12 cellular contexts compared by ENCODE assay signal in genomic region chr5:131212471-131213021, GRCh38. TPM values are rescaled to one million over a fixed set of nuclear protein-coding genes. Genes with fewer than 3 reads are reported as not detected.
A peak's percentile ranks its signal among the peaks of the same experiment; 100 is the strongest.
DNase-seq lines count a peak whose midpoint lies in the region; ATAC-seq and TF ChIP-seq lines count a peak whose summit lies in the region.
"Had no signal": no experiment of that assay in that cellular context is flagged by ENCODE, and none has a peak within 500 bp of the region (broad histone marks: within the 10 kb centered on the region; RNA-seq: fewer than 3 reads in every experiment).

No MANE protein-coding gene starts in this region.

- no peaks in the 10 kb centered on the region for H3K27me3 ChIP-seq in sigmoid colon
- no peaks in the 10 kb centered on the region for H3K27me3 ChIP-seq in prostate gland (replicated peaks; ENCODE audit: insufficient read depth)
- H3K27me3 ChIP-seq: cardiac muscle cell, gastroesophageal sphincter had no signal

- TF ChIP-seq CTCF in GM12865 (IDR thresholded peaks at IDR 0.05; ENCODE audit: insufficient read depth, low read depth, low read length, missing control alignments) (no peak), sigmoid colon (IDR thresholded peaks at IDR 0.05) (no peak), prostate gland (IDR thresholded peaks at IDR 0.05) (no peak)

- 74 to 91% methylated on average over 5 of the region's 5 CpGs for WGBS in sigmoid colon, 2 donors
- WGBS in prostate gland, result 82% methylated on average over 5 of the region's 5 CpGs

- no peak for TF ChIP-seq EP300 in sigmoid colon (IDR thresholded peaks at IDR 0.05)

- intact Hi-C loops in sigmoid colon (cut with DNase I) (no loop called here), prostate gland (cut with DNase I) (no loop called here)

- H3K36me3 ChIP-seq in sigmoid colon, result no peaks in the 10 kb centered on the region
- H3K36me3 ChIP-seq in prostate gland, result no peaks in the 10 kb centered on the region
- H3K36me3 ChIP-seq: cardiac muscle cell, gastroesophageal sphincter had no signal

- ATAC-seq in GM19455 (IDR thresholded peaks at IDR 0.05; ENCODE audit: unreplicated experiment) (peak; percentile 39), HG03460 (IDR thresholded peaks at IDR 0.05; ENCODE audit: unreplicated experiment) (peak; percentile 40), HG02938 (IDR thresholded peaks at IDR 0.05; ENCODE audit: unreplicated experiment) (no peak)
- ATAC-seq: gastroesophageal sphincter, GM23338 had no signal

- no peak for TF ChIP-seq POLR2A in sigmoid colon (IDR thresholded peaks at IDR 0.05)
- TF ChIP-seq POLR2A in prostate gland (IDR thresholded peaks at IDR 0.05), result no peak

- H3K4me3 ChIP-seq in GM12865 (ENCODE audit: low read depth, low read length), result peak overlapping the region; percentile 65
- H3K4me3 ChIP-seq in sigmoid colon, result no peak overlapping the region
- H3K4me3 ChIP-seq in prostate gland, result no peak overlapping the region
- H3K4me3 ChIP-seq: cardiac muscle cell, gastroesophageal sphincter, GM23338 had no signal

- H3K27ac ChIP-seq in sigmoid colon, result no peak overlapping the region
- H3K27ac ChIP-seq in prostate gland, result no peak overlapping the region
- H3K27ac ChIP-seq: cardiac muscle cell, gastroesophageal sphincter had no signal

- DNase-seq in GM12865 (ENCODE audit: low read depth), result peak; percentile 77
- DNase-seq in astrocyte of the hippocampus (ENCODE audit: low read depth, low spot score), result peak; percentile 5
- DNase-seq in activated CD8-positive, alpha-beta memory T cell treated with anti-CD3 and anti-CD28 coated beads for 24 hours, result no peak
- DNase-seq in sigmoid colon, result no peak
- DNase-seq in prostate gland (ENCODE audit: low spot score), result no peak
- DNase-seq: OCI-M1 had no signal

- H3K4me1 ChIP-seq in sigmoid colon, result no peaks in the 10 kb centered on the region
- H3K4me1 ChIP-seq in prostate gland (replicated peaks), result no peaks in the 10 kb centered on the region

- H3K9me3 ChIP-seq in sigmoid colon (no peaks in the 10 kb centered on the region), prostate gland (no peaks in the 10 kb centered on the region)
- H3K9me3 ChIP-seq: gastroesophageal sphincter had no signal

RNA-seq across cellular contexts. Expression of gene LYRM7, which starts 41.8 kb away (rescaled TPM):
- total RNA-seq in sigmoid colon, result 10 to 100 TPM in 1 of 4 donors, 1 to 10 TPM in 3; 6.4 to 10.7 (median 9.0) TPM
- 10 to 100 TPM in 1 of 3 donors, 1 to 10 TPM in 2; 5.7 to 11.8 (median 8.4) TPM for polyA plus RNA-seq in sigmoid colon
- 1 to 10 TPM; 6.3 to 7.6 TPM for total RNA-seq in prostate gland

RNA-seq across cellular contexts. Expression of gene HINT1, which starts 47.5 kb away (rescaled TPM):
- total RNA-seq in sigmoid colon (100 to 1,000 TPM; 135 to 261 (median 251) TPM), prostate gland (100 to 1,000 TPM; 121 to 328 TPM)
- polyA plus RNA-seq in sigmoid colon, result 100 to 1,000 TPM; 561 to 852 (median 744) TPM

RNA-seq across cellular contexts. Expression of gene CDC42SE2, which starts 51.3 kb away (rescaled TPM):
- total RNA-seq in sigmoid colon, result 10 to 100 TPM; 24.1 to 33.2 (median 28.6) TPM
- 100 to 1,000 TPM in 1 of 3 donors, 10 to 100 TPM in 2; 67.1 to 109 (median 74.5) TPM for polyA plus RNA-seq in sigmoid colon
- total RNA-seq in prostate gland, result 10 to 100 TPM; 51.0 to 63.5 TPM

Comparison
In these comparisons a context has a peak if more than half of its experiments do, and no peak if none do; other contexts are left out.
1. DNase-seq: peak in GM12865 (single experiment) and astrocyte of the hippocampus (single experiment); none in activated CD8-positive, alpha-beta memory T cell treated with anti-CD3 and anti-CD28 coated beads for 24 hours (single experiment), sigmoid colon (single experiment) and prostate gland (single experiment).